Comparison of ENCODE assay signal across 8 cellular contexts in the genomic region with DNA sequence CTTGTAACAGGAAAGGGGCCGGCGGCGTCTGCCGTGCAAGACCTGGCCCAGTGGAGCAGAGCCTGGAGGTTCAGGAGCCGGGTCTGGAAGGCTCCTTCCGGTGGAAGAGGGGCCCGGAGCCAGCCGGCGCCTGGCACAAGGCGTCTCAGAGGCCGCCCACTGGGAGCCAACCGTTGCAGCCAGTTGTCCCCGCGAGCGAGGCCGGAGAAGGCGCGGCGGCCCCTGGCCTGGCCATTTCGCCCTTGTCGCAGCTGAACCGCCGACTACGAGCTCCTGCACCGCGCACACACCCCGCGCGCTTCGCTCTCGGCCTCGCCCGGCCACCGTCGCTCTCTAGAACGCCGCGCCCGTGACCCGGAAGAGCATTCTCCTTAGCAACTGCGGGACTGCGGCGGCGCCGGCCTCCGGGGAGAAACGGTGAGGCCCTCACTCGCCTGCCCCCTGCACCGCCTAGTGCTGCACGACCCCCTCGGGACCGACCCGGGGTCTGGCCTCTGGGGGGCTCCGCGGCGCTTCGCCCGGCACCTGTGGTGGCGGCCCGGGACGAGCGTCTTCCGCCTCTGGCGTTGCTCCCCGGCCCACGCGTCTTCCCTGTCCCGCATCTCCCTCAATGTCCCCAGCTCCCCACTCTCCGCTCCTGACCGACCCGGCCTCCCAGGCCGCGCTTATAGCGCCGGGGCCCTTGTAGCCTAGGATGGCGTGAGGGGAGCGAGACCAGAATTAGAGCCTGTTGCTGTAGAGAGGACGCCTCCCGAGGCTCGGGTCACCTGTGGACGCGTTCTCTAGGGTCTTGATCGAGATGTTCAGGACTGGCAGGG. TPM values are rescaled to one million over a fixed set of nuclear protein-coding genes. Genes with fewer than 3 reads are reported as not detected.
DNase-seq lines count a peak whose midpoint lies in the region; ATAC-seq and TF ChIP-seq lines count a peak whose summit lies in the region.

A gene with protein sequence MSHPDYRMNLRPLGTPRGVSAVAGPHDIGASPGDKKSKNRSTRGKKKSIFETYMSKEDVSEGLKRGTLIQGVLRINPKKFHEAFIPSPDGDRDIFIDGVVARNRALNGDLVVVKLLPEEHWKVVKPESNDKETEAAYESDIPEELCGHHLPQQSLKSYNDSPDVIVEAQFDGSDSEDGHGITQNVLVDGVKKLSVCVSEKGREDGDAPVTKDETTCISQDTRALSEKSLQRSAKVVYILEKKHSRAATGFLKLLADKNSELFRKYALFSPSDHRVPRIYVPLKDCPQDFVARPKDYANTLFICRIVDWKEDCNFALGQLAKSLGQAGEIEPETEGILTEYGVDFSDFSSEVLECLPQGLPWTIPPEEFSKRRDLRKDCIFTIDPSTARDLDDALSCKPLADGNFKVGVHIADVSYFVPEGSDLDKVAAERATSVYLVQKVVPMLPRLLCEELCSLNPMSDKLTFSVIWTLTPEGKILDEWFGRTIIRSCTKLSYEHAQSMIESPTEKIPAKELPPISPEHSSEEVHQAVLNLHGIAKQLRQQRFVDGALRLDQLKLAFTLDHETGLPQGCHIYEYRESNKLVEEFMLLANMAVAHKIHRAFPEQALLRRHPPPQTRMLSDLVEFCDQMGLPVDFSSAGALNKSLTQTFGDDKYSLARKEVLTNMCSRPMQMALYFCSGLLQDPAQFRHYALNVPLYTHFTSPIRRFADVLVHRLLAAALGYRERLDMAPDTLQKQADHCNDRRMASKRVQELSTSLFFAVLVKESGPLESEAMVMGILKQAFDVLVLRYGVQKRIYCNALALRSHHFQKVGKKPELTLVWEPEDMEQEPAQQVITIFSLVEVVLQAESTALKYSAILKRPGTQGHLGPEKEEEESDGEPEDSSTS (plus strand): TSS at position 365 of the 818 bp plus-strand sequence. CDS start 53,215 bp downstream, outside the sequence.

- peak within 1 kb of the TSS; percentile 88 for H3K4me3 Mint-ChIP-seq in activated naive CD8-positive, alpha-beta T cell treated with anti-CD3 and anti-CD28 coated beads, Interleukin-2, amount 50 U/mL, for 24 hours

- DNase-seq in GM12864 (ENCODE audit: low read depth) (peak; percentile 40), NCI-H1105 treated with DMSO at 0.1 percent for 48 hours (lab: John Stamatoyannopoulos, UW) (peak; percentile 64), SW480 (ENCODE audit: low spot score) (peak; percentile 78), cardiac septum (ENCODE audit: low spot score) (peak; percentile 91), pons (ENCODE audit: low spot score) (peak; percentile 79), transverse colon (peak; percentile 85)
- peak; percentile 83 for DNase-seq in activated naive CD8-positive, alpha-beta T cell treated with anti-CD3 and anti-CD28 coated beads, Interleukin-2, amount 50 U/mL, for 24 hours

- 0 to 1% methylated on average over 1 to 56 of the region's 83 CpGs for whole genome bisulfite sequencing in transverse colon (ENCODE audit: low coverage in 1 of 2), 2 donors

- H3K9me3 ChIP-seq in transverse colon = no peaks in the 10 kb centered on the region

- no peaks in the 10 kb centered on the region for H3K36me3 ChIP-seq in transverse colon

- no peaks in the 10 kb centered on the region for H3K27me3 Mint-ChIP-seq in activated naive CD8-positive, alpha-beta T cell treated with anti-CD3 and anti-CD28 coated beads, Interleukin-2, amount 50 U/mL, for 24 hours

- peaks cover 39% of the 10 kb centered on the region for H3K4me1 Mint-ChIP-seq in activated naive CD8-positive, alpha-beta T cell treated with anti-CD3 and anti-CD28 coated beads, Interleukin-2, amount 50 U/mL, for 24 hours

- H3K4me3 ChIP-seq in GM12864 (ENCODE audit: low read depth, low read length) = peak within 1 kb of the TSS; percentile 97
- peak within 1 kb of the TSS; percentile 81 to 98 (median 96) for H3K4me3 ChIP-seq in transverse colon

- peak; percentile 59 for TF ChIP-seq POLR2A in transverse colon (IDR thresholded peaks at IDR 0.05)

- peaks cover 0 to 28% (median 9%) of the 10 kb centered on the region in 4 donors for H3K4me1 ChIP-seq in transverse colon

- peaks cover 3% of the 10 kb centered on the region for H3K9me3 Mint-ChIP-seq in activated naive CD8-positive, alpha-beta T cell treated with anti-CD3 and anti-CD28 coated beads, Interleukin-2, amount 50 U/mL, for 24 hours

- peaks cover 6% of the 10 kb centered on the region for H3K36me3 Mint-ChIP-seq in activated naive CD8-positive, alpha-beta T cell treated with anti-CD3 and anti-CD28 coated beads, Interleukin-2, amount 50 U/mL, for 24 hours (ENCODE audit: low read depth)

- in situ Hi-C loops in transverse colon (cut with MboI; ENCODE audit: low pct_ligation_motif_present in 1 of 4, low pct_unique_long_range_greater_than_20kb in 1 of 4, low sequenced_read_pairs in 3 of 4) = no loop called here

- no peak for TF ChIP-seq CTCF in GM12864 (IDR thresholded peaks at IDR 0.05; ENCODE audit: low read depth, low read length, missing control alignments)
- no peak for TF ChIP-seq CTCF in transverse colon (IDR thresholded peaks at IDR 0.05)

- intact Hi-C loops in cardiac septum (cut with DNase I) (loop anchor here (2.0 to 10.0 kb wide), 2 partner anchors 63 to 181 kb away; partner anchors contain the start of gene PDE6D), transverse colon (cut with DNase I; ENCODE audit: low total_unique reads) (no loop called here)

- TF ChIP-seq EP300 in transverse colon (IDR thresholded peaks at IDR 0.05; ENCODE audit: low read depth) = no peak

- H3K27me3 ChIP-seq in transverse colon = peaks cover 3% of the 10 kb centered on the region

- peak within 1 kb of the TSS; percentile 83 to 88 (median 87) for H3K27ac ChIP-seq in transverse colon

- H3K27ac Mint-ChIP-seq in activated naive CD8-positive, alpha-beta T cell treated with anti-CD3 and anti-CD28 coated beads, Interleukin-2, amount 50 U/mL, for 24 hours = peak within 1 kb of the TSS; percentile 93

- ATAC-seq in HG02642 (IDR thresholded peaks at IDR 0.05; ENCODE audit: poor library complexity, unreplicated experiment) = peak; percentile 92
- peak; percentile 93 for ATAC-seq in activated naive CD8-positive, alpha-beta T cell treated with anti-CD3 and anti-CD28 coated beads, Interleukin-2, amount 50 U/mL, for 24 hours

RNA-seq across cellular contexts. Expression of the gene that starts here (rescaled TPM):
- total RNA-seq in cardiac septum (18.6 TPM), transverse colon (10 to 100 TPM; 24.7 to 99.9 (median 51.2) TPM)

Comparison
In these comparisons a context has a peak if more than half of its experiments do, and no peak if none do; other contexts are left out.
1. Peak in every context shown above with its lines: DNase-seq, ATAC-seq, H3K4me3 ChIP-seq and H3K27ac ChIP-seq.
2. DNase-seq: peak in every context shown above with its lines; median percentile 91 in cardiac septum; 85 in transverse colon; 83 in activated naive CD8-positive, alpha-beta T cell treated with anti-CD3 and anti-CD28 coated beads, Interleukin-2, amount 50 U/mL, for 24 hours; 79 in pons; 78 in SW480; 64 in NCI-H1105 treated with DMSO at 0.1 percent for 48 hours; 40 in GM12864.